8 cellular contexts compared by ENCODE assay signal in the genomic region with DNA sequence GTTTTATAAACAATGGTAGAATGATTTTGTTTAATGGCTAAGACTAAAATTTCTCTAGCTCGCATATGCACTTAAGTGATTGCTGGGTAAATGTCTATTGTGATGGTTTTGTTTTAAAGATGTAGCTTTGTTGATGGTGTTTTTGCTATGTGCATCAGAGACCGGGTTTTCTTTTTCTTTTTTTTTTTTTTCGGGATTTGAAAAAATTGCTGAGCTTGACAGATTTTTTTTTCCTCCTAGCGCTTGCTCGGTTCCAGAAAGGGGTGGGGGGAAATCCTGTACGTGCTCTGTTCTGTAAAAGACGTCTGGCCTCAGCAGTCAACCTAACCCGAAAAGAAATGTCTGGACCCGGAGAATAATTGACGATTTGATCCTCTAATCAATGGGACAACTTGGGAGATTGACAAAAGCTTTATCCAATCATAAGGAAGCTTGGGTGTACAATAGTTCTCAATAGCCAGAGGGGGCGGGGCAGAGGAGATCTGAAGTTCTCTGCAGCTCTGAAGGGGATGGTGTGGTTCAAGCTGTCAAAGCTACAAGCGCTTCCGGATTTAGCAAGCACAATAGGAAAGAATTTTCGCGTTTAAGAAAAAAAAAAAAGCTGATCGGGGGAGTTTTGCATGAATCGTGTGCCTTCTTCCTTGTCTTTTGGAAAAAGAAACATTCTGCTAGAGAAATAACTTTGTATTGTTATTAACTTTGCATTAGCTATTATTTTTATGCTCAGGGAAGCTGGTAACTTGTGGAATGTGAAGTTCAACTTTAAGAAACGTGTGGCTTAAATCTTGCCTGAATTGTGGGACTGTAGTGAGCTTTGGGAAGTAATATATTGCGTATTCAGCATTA. TPM values are rescaled to one million over a fixed set of nuclear protein-coding genes. Genes with fewer than 3 reads are reported as not detected.
DNase-seq lines count a peak whose midpoint lies in the region; ATAC-seq and TF ChIP-seq lines count a peak whose summit lies in the region.

No MANE protein-coding gene starts in this region.

- H4K20me1 ChIP-seq in GM23248 (ENCODE audit: insufficient read depth), result no peaks in the 10 kb centered on the region

- no peaks in the 10 kb centered on the region for H3K9me3 Mint-ChIP-seq in Calu3 (ENCODE audit: low read depth, unreplicated experiment)
- no peaks in the 10 kb centered on the region for H3K9me3 Mint-ChIP-seq in natural killer cell treated with Interleukin-12 subunit alpha and Interleukin-12 subunit beta and Interleukin-15 and Interleukin-18, amount 100 ng/mL, for 72 hours

- CTCF ChIA-PET in Calu3 (lab: Charles Lee), result interaction anchor here (0.6 to 3.1 kb wide), 7 partner anchors 28 to 375 kb away, joined by 3 to 14 read pairs (median 4); no protein-coding TSS in a partner anchor
- CTCF ChIA-PET in RWPE1 (lab: Yijun Ruan, JAX), result interaction anchor here (0.5 to 2.8 kb wide), 4 partner anchors 11 to 46 kb away, joined by 3 to 23 read pairs (median 4); no protein-coding TSS in a partner anchor

- peak overlapping the region; percentile 82 for H3K9ac ChIP-seq in GM23248

- H2AFZ ChIP-seq in GM23248, result peak overlapping the region; percentile 96

- H3K27ac Mint-ChIP-seq in Calu3 (ENCODE audit: unreplicated experiment), result peak overlapping the region; percentile 93
- H3K27ac Mint-ChIP-seq in natural killer cell treated with Interleukin-12 subunit alpha and Interleukin-12 subunit beta and Interleukin-15 and Interleukin-18, amount 100 ng/mL, for 72 hours, result peak overlapping the region; percentile 77 to 88

- H3K27me3 ChIP-seq in GM23248 (replicated peaks; ENCODE audit: insufficient read depth), result no peaks in the 10 kb centered on the region

- POLR2A ChIA-PET in RWPE1 (lab: Yijun Ruan, JAX; ENCODE audit: low non-redundant PET), result interaction anchor here (0.6 to 0.9 kb wide), 5 partner anchors 10 to 458 kb away, joined by 3 to 13 read pairs (median 4); no protein-coding TSS in a partner anchor

- TF ChIP-seq CTCF in Calu3 (IDR thresholded peaks at IDR 0.05; ENCODE audit: unreplicated experiment), result no peak
- no peak for TF ChIP-seq CTCF in LNCaP clone FGC (IDR thresholded peaks at IDR 0.05; ENCODE audit: control insufficient read depth, extremely low read depth, insufficient read depth)
- TF ChIP-seq CTCF in RWPE1 (conservative IDR thresholded peaks at IDR 0.05; ENCODE audit: low read depth), result no peak

- BruUV-seq in Calu3 (replicated peaks; lab: Mats Ljungman, UMichigan), result no TSS peak

- H3K4me2 ChIP-seq in GM23248 (ENCODE audit: unreplicated experiment), result peak overlapping the region; percentile 96

- peak overlapping the region; percentile 96 for H3K4me3 Mint-ChIP-seq in Calu3 (ENCODE audit: low read depth, unreplicated experiment)
- peak overlapping the region; percentile 96 for H3K4me3 Mint-ChIP-seq in natural killer cell treated with Interleukin-12 subunit alpha and Interleukin-12 subunit beta and Interleukin-15 and Interleukin-18, amount 100 ng/mL, for 72 hours

- H3K4me1 Mint-ChIP-seq in Calu3 (ENCODE audit: low read depth, unreplicated experiment), result peaks cover 53% of the 10 kb centered on the region
- peaks cover 28 to 51% of the 10 kb centered on the region in 2 donors for H3K4me1 Mint-ChIP-seq in natural killer cell treated with Interleukin-12 subunit alpha and Interleukin-12 subunit beta and Interleukin-15 and Interleukin-18, amount 100 ng/mL, for 72 hours (ENCODE audit: low read depth in 2 of 2)

- DNase-seq in Calu3 (peak; percentile 95), GM23248 (peak; percentile 99), LNCaP clone FGC (ENCODE audit: low read depth) (peak; percentile 100), RWPE1 (ENCODE audit: low spot score) (peak; percentile 100), fibroblast of the conjunctiva (ENCODE audit: low read depth) (peak; percentile 100)
- peak; percentile 82 for DNase-seq in activated effector memory CD4-positive, alpha-beta T cell treated with Interleukin-2 at 50 U/mL for 16 hours
- DNase-seq in natural killer cell treated with Interleukin-12 subunit alpha and Interleukin-12 subunit beta and Interleukin-15 and Interleukin-18, amount 100 ng/mL, for 72 hours (ENCODE audit: low spot score), result peak; percentile 94
- DNase-seq in stimulated activated naive CD4-positive, alpha-beta T cell treated with Interleukin-2 at 50 U/mL for 16 hours (lab: John Stamatoyannopoulos, UW), result peak; percentile 88

- no peaks in the 10 kb centered on the region for H3K9me2 ChIP-seq in GM23248 (ENCODE audit: insufficient read depth)

- peaks cover 49% of the 10 kb centered on the region for H3K36me3 Mint-ChIP-seq in Calu3 (ENCODE audit: insufficient read depth, unreplicated experiment)
- no peaks in the 10 kb centered on the region for H3K36me3 Mint-ChIP-seq in natural killer cell treated with Interleukin-12 subunit alpha and Interleukin-12 subunit beta and Interleukin-15 and Interleukin-18, amount 100 ng/mL, for 72 hours

- intact Hi-C loops in Calu3 (cut with micrococcal nuclease; ENCODE audit: unreplicated experiment), result loop anchor here (5.0 kb wide), 1 partner anchor 259 kb away; no protein-coding TSS in a partner anchor

- H3K36me3 ChIP-seq in GM23248 (ENCODE audit: low read depth), result no peaks in the 10 kb centered on the region

- H3K27me3 Mint-ChIP-seq in Calu3 (ENCODE audit: unreplicated experiment), result no peaks in the 10 kb centered on the region
- peaks cover 0 to 6% of the 10 kb centered on the region in 2 donors for H3K27me3 Mint-ChIP-seq in natural killer cell treated with Interleukin-12 subunit alpha and Interleukin-12 subunit beta and Interleukin-15 and Interleukin-18, amount 100 ng/mL, for 72 hours

- in situ Hi-C loops in GM23248 (cut with MboI), result no loop called here

- no peaks in the 10 kb centered on the region for H3K9me3 ChIP-seq in GM23248 (ENCODE audit: low read depth)

- peaks cover 46% of the 10 kb centered on the region for H3F3A ChIP-seq in GM23248 (ENCODE audit: insufficient read depth)

- H3K4me3 ChIP-seq in GM23248, result peak overlapping the region; percentile 93
- H3K4me3 ChIP-seq in LNCaP clone FGC (ENCODE audit: low read depth, low read length), result peak overlapping the region; percentile 50

- ATAC-seq in natural killer cell treated with Interleukin-12 subunit alpha and Interleukin-12 subunit beta and Interleukin-15 and Interleukin-18, amount 100 ng/mL, for 72 hours, result peak; percentile 88 to 94

- peak overlapping the region; percentile 56 for H3K27ac ChIP-seq in GM23248
- H3K27ac ChIP-seq in RWPE1, result peak overlapping the region; percentile 93

- peaks cover 31% of the 10 kb centered on the region for H3K4me1 ChIP-seq in GM23248 (ENCODE audit: insufficient read depth)

- 1 to 4% methylated on average over 18 to 19 of the region's 19 CpGs for whole genome bisulfite sequencing in GM23248 (ENCODE audit: low coverage in 1 of 2, low lambda C conversion rate in 2 of 2, missing lambda C conversion rate in 2 of 2), 2 experiments

- no peaks in the 10 kb centered on the region for H3K79me2 ChIP-seq in GM23248 (ENCODE audit: insufficient read depth)

RNA-seq across cellular contexts. Expression of a gene that starts 4.5 kb away (rescaled TPM):
- total RNA-seq in Calu3 (2022), result 28.3 and 38.6 TPM in 2 replicates
- total RNA-seq in GM23248 (2014; rRNA removed; shearing (Covaris generic)), result 3.4 and 4.0 TPM in 2 replicates
- polyA plus RNA-seq in GM23248 (2016; fragmentation: Nextera tagmentation; extraction: Ambion mirVana), result 7.7 and 8.8 TPM in 2 replicates
- total RNA-seq in natural killer cell treated with Interleukin-12 subunit alpha and Interleukin-12 subunit beta and Interleukin-15 and Interleukin-18, amount 100 ng/mL, for 72 hours, result 1 to 10 TPM in 1 of 2 donors, under 1 TPM in 1; 0.14 to 7.3 TPM

Comparison
In these comparisons a context has a peak if more than half of its experiments do, and no peak if none do; other contexts are left out.
1. Peak in every context shown above with its lines: DNase-seq, ATAC-seq, H3K4me3 ChIP-seq and H3K27ac ChIP-seq.